26 cellular contexts compared by ENCODE assay signal in the genomic region with DNA sequence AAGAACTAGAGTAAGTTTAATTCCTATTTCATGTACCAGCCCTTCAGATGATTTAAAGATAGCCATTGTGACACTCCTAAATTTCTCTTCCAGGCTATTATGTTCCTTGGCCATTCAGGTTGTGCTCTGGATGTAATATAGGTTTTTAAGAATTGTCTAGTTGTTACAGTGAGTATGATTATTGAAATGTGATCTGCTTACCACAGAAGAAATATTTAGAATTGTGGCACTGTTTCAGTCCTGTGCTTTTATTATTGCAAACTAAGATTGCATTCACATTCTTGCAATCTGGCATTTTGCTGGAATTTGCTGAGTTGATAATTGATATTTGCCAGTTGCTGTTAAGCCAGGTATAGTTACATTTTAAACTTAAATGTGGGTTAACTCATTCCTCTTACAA. TPM values are rescaled to one million over a fixed set of nuclear protein-coding genes. Genes with fewer than 3 reads are reported as not detected.
A peak's percentile ranks its signal among the peaks of the same experiment; 100 is the strongest.
DNase-seq lines count a peak whose midpoint lies in the region; FAIRE-seq and TF ChIP-seq lines count a peak whose summit lies in the region.
"Had no signal": no experiment of that assay in that cellular context is flagged by ENCODE, and none has a peak within 500 bp of the region (broad histone marks: within the 10 kb centered on the region; RNA-seq: fewer than 3 reads in every experiment).

No MANE protein-coding gene starts in this region.

- H3K4me1 ChIP-seq in GM23248 (ENCODE audit: insufficient read depth) = no peaks in the 10 kb centered on the region
- peaks cover 0 to 3% of the 10 kb centered on the region in 2 donors for H3K4me1 ChIP-seq in kidney (ENCODE audit: control insufficient read depth in 1 of 2, insufficient read depth in 1 of 2, low read depth in 1 of 2, low read length in 2 of 2)
- H3K4me1 ChIP-seq in ascending aorta = no peaks in the 10 kb centered on the region
- H3K4me1 ChIP-seq: A549, BLaER1 had no signal

- H4K20me1 ChIP-seq in GM23248 (ENCODE audit: insufficient read depth) = no peaks in the 10 kb centered on the region
- H4K20me1 ChIP-seq: BLaER1 had no signal

- POLR2A ChIA-PET in AG04449 (lab: Yijun Ruan, JAX) = no interaction called here

- peaks cover 7% of the 10 kb centered on the region; the same call in 1 of the 2 replicates for H3F3A ChIP-seq in GM23248 (ENCODE audit: insufficient read depth)

- no peaks in the 10 kb centered on the region for H3K9me2 ChIP-seq in GM23248 (ENCODE audit: insufficient read depth)

- TF ChIP-seq CTCF in AG04449 (IDR thresholded peaks at IDR 0.05; ENCODE audit: insufficient read depth, low read length, missing control alignments) (no peak), astrocyte of the cerebellum (IDR thresholded peaks at IDR 0.05; ENCODE audit: low read depth, low read length, missing control alignments) (no peak), kidney (IDR thresholded peaks at IDR 0.05; ENCODE audit: borderline replicate concordance, extremely low read depth, insufficient read depth) (no peak), ascending aorta (IDR thresholded peaks at IDR 0.05) (no peak)

- 0 out of 2 replicates have a peak overlapping the region, but pooled peaks have one; percentile 38 for H2AFZ ChIP-seq in GM23248

- CTCF ChIA-PET in AG04449 (lab: Yijun Ruan, JAX) = no interaction called here

- H3K4me3 ChIP-seq in AG04449 (ENCODE audit: low read depth, low read length) (no peak overlapping the region), GM23248 (no peak overlapping the region), astrocyte of the cerebellum (ENCODE audit: low read depth, low read length) (no peak overlapping the region), kidney (ENCODE audit: low read length in 2 of 2) (no peak overlapping the region), ascending aorta (no peak overlapping the region)
- H3K4me3 ChIP-seq: A549, BLaER1 had no signal

- H3K9ac ChIP-seq in GM23248 = no peak overlapping the region
- H3K9ac ChIP-seq in kidney (ENCODE audit: low read length in 2 of 2) = no peak overlapping the region
- H3K9ac ChIP-seq: BLaER1 had no signal

- no peaks in the 10 kb centered on the region for H3K9me3 ChIP-seq in GM23248 (ENCODE audit: low read depth)
- no peaks in the 10 kb centered on the region for H3K9me3 ChIP-seq in kidney (ENCODE audit: control insufficient read depth in 1 of 2, low read length in 2 of 2)
- no peaks in the 10 kb centered on the region for H3K9me3 ChIP-seq in ascending aorta
- H3K9me3 ChIP-seq: A549, BLaER1 had no signal

- H3K36me3 ChIP-seq in GM23248 (ENCODE audit: low read depth) = no peaks in the 10 kb centered on the region; the same call in 1 of the 2 replicates
- H3K36me3 ChIP-seq in kidney (ENCODE audit: control insufficient read depth in 1 of 2, insufficient read depth in 2 of 2, low read length in 2 of 2) = no peaks in the 10 kb centered on the region
- no peaks in the 10 kb centered on the region for H3K36me3 ChIP-seq in ascending aorta

- H3K27me3 ChIP-seq in GM23248 (replicated peaks; ENCODE audit: insufficient read depth) (no peaks in the 10 kb centered on the region), ascending aorta (no peaks in the 10 kb centered on the region)
- H3K27me3 ChIP-seq: BLaER1 had no signal

- FAIRE-seq in kidney (lab: Jason Lieb, UNC) = peak; percentile 11
- FAIRE-seq: A549 had no signal

- intact Hi-C loops in kidney (cut with DNase I) = no loop called here
- intact Hi-C loops in ascending aorta (cut with DNase I) = no loop called here

- H3K4me2 ChIP-seq in GM23248 (ENCODE audit: unreplicated experiment) = no peak overlapping the region
- H3K4me2 ChIP-seq: A549, BLaER1 had no signal

- DNase-seq in AG04449 (ENCODE audit: low read depth, low spot score) = peak; percentile 7
- DNase-seq in GM23248 = no peak
- peak; percentile 2 for DNase-seq in astrocyte of the cerebellum (ENCODE audit: low read depth)
- DNase-seq in kidney = no peak
- no peak for DNase-seq in DMS53 treated with DMSO at 0.1 percent for 48 hours (lab: John Stamatoyannopoulos, UW; ENCODE audit: unreplicated experiment)
- DNase-seq in hepatic stellate cell (ENCODE audit: low spot score) = no peak
- DNase-seq in ascending aorta (ENCODE audit: low spot score in 2 of 2) = no peak
- DNase-seq in HuH-7.5 (ENCODE audit: low spot score) = no peak
- DNase-seq: CD4-positive, alpha-beta T cell; COR-L47; DMS 273 treated with DMSO at 0.1 percent for 48 hours; DND-41; H7; KG1; NCI-H1105 treated with DMSO at 0.1 percent for 48 hours; NCI-H1694; NCI-H2081; NCI-H2171; NCI-H345; NCI-H524; NCI-H774; NK-92 treated with Interleukin-12 subunit alpha and Interleukin-12 subunit beta, amount 100 ng/mL, for 24 hours; SHP77 treated with DMSO at 0.1 percent for 48 hours had no signal

- in situ Hi-C loops in GM23248 (cut with MboI) (no loop called here), astrocyte of the cerebellum (cut with HindIII; ENCODE audit: low sequenced_read_pairs) (no loop called here)

- H3K27ac ChIP-seq in GM23248 (no peak overlapping the region), kidney (ENCODE audit: low read depth in 2 of 2, low read length in 2 of 2) (no peak overlapping the region), ascending aorta (no peak overlapping the region)
- H3K27ac ChIP-seq: A549, BLaER1, RWPE1 had no signal

- no peaks in the 10 kb centered on the region for H3K79me2 ChIP-seq in GM23248 (ENCODE audit: insufficient read depth)

RNA-seq across cellular contexts. Expression of gene EXO1, which starts 22.3 kb away (rescaled TPM):
- total RNA-seq in GM23248 (2014; rRNA removed; shearing (Covaris generic)) = 6.2 and 14.2 TPM in 2 replicates
- 6.2 and 6.3 TPM in 2 replicates for polyA plus RNA-seq in GM23248 (2016; fragmentation: Nextera tagmentation; extraction: Ambion mirVana)
- total RNA-seq in kidney = 0.69 TPM
- not detected for polyA plus RNA-seq in kidney (ENCODE audit: insufficient read depth, low read depth, low replicate concordance)
- total RNA-seq in ascending aorta = not detected

Comparison
In these comparisons a context has a peak if more than half of its experiments do, and no peak if none do; other contexts are left out.
1. DNase-seq: peak in AG04449 (single experiment) and astrocyte of the cerebellum (single experiment); none in GM23248 (single experiment), kidney (single experiment), DMS53 treated with DMSO at 0.1 percent for 48 hours (single experiment), hepatic stellate cell (single experiment), ascending aorta (0 of 2) and HuH-7.5 (single experiment).